In the genomic region with DNA sequence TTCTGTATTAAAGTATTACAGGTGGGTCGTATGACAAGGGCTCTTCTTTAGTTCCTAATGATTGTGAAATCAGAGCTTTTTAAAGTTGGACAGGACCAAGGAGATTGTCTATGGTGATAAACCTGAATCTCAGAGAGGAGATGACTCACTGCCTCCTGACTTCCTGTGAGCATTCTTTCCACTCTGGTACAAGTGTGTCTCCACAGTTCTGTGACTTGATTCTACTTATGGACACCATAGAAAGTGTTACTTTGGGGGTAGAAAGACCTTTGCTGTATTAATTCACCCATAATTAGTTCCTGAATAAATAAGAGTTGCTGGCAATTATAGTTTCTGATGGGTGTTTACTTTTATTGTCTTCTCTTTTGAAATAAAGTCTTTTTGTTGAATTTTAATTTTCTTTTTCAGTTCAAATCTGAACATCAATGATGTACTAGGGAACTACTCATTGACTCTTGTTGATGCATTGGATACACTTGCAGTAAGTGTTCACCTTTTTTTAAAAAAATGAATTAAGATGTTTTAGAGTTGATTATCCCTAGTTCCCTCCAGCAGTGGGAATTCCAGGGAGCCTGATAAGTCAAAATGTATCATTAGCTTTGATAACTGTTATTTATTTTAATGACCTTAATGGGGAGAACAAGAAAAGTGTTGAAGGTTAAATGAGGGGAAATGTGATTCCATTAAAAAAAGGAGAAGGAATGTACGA, we compare ENCODE assay signal across 8 cellular contexts. TPM values are rescaled to one million over a fixed set of nuclear protein-coding genes. Genes with fewer than 3 reads are reported as not detected.
DNase-seq lines count a peak whose midpoint lies in the region; ATAC-seq and FAIRE-seq lines count a peak whose summit lies in the region.

No MANE protein-coding gene starts in this region.

- H3K4ac ChIP-seq in trophoblast cell (ENCODE audit: low read depth, low read length) = no peak overlapping the region

- no peak overlapping the region for H2BK12ac ChIP-seq in trophoblast cell (ENCODE audit: low read length)

- peaks cover 14% of the 10 kb centered on the region for H3K79me1 ChIP-seq in trophoblast cell (ENCODE audit: low read length)

- H4K12ac ChIP-seq in trophoblast cell (ENCODE audit: low read depth, low read length) = no peak overlapping the region

- H2AFZ ChIP-seq in trophoblast cell (ENCODE audit: insufficient read depth, low read length, poor library complexity) = no peak overlapping the region

- peaks cover 15 to 18% of the 10 kb centered on the region in 2 experiments for H3K4me1 ChIP-seq in trophoblast cell (ENCODE audit: control insufficient read depth in 1 of 2, insufficient read depth in 2 of 2, low read length in 2 of 2)

- peak; percentile 50 for ATAC-seq in GM18868 (IDR thresholded peaks at IDR 0.05; ENCODE audit: unreplicated experiment)
- peak; percentile 37 for ATAC-seq in HG03103 (IDR thresholded peaks at IDR 0.05; ENCODE audit: low read depth, unreplicated experiment)

- H3K36me3 ChIP-seq in trophoblast cell (ENCODE audit: control insufficient read depth in 1 of 2, insufficient read depth in 2 of 2, low read length in 2 of 2) = peaks cover 7 to 9% of the 10 kb centered on the region in 2 experiments

- no peak overlapping the region for H3K27ac ChIP-seq in trophoblast cell (ENCODE audit: low read depth, low read length)

- no peak overlapping the region for H2BK5ac ChIP-seq in trophoblast cell (ENCODE audit: low read depth, low read length, poor library complexity)

- no peak overlapping the region for H2AK5ac ChIP-seq in trophoblast cell (ENCODE audit: low read length)

- H3K14ac ChIP-seq in trophoblast cell (ENCODE audit: low read length) = no peak overlapping the region

- 100% methylated on average over 1 of the region's 2 CpGs for WGBS in trophoblast cell (ENCODE audit: extremely low coverage, insufficient coverage, insufficient read length)

- H3K4me3 ChIP-seq in trophoblast cell (ENCODE audit: low read depth, low read length) = no peak overlapping the region

- H3K27me3 ChIP-seq in trophoblast cell (ENCODE audit: insufficient read depth, low read length) = no peaks in the 10 kb centered on the region

- no peak overlapping the region for H3K23ac ChIP-seq in trophoblast cell (ENCODE audit: low read length)

- no peak overlapping the region for H3K18ac ChIP-seq in trophoblast cell (ENCODE audit: low read length)

- no peaks in the 10 kb centered on the region for H3K9me3 ChIP-seq in trophoblast cell (ENCODE audit: insufficient read depth, low read depth, low read length)

- FAIRE-seq in frontal cortex (lab: Jason Lieb, UNC) = no peak

- no peak overlapping the region for H4K91ac ChIP-seq in trophoblast cell (ENCODE audit: low read depth, low read length)

- no peak overlapping the region for H2BK120ac ChIP-seq in trophoblast cell (ENCODE audit: insufficient read depth, low read length, poor library complexity)

- no peak overlapping the region for H4K8ac ChIP-seq in trophoblast cell (ENCODE audit: low read depth, low read length)

- H3K79me2 ChIP-seq in trophoblast cell (ENCODE audit: control insufficient read depth, insufficient read depth, low read length, poor library complexity) = peaks cover 8% of the 10 kb centered on the region

- no peak overlapping the region for H3K9ac ChIP-seq in trophoblast cell (ENCODE audit: low read length)

- H3K4me2 ChIP-seq in trophoblast cell (ENCODE audit: low read length) = no peak overlapping the region

- DNase-seq in AG20443 (ENCODE audit: low spot score) = peak; percentile 61
- DNase-seq in SIG-M5 (lab: John Stamatoyannopoulos, UW) = peak; percentile 90
- peak; percentile 87 for DNase-seq in dermis blood vessel endothelial cell
- DNase-seq in trophoblast cell = peak; percentile 67 to 90
- no peak for DNase-seq in NCI-H2107 (lab: John Stamatoyannopoulos, UW)
- DNase-seq in frontal cortex (ENCODE audit: low spot score in 2 of 2) = no peak

RNA-seq across cellular contexts. Expression of gene EDEM1, which starts 7.4 kb away (rescaled TPM):
- total RNA-seq in dermis blood vessel endothelial cell = 18.0 and 22.9 TPM in 2 replicates
- 44.8 and 49.1 TPM in 2 replicates for polyA plus RNA-seq in trophoblast cell (2013)
- 5.3 TPM for total RNA-seq in frontal cortex

Comparison
In these comparisons a context has a peak if more than half of its experiments do, and no peak if none do; other contexts are left out.
1. DNase-seq: peak in AG20443 (single experiment), SIG-M5 (single experiment), dermis blood vessel endothelial cell (single experiment) and trophoblast cell (2 of 2); none in NCI-H2107 (single experiment) and frontal cortex (0 of 2).